In genomic region chr2:241275504-241275903, GRCh38 we compare ENCODE assay signal across 23 cellular contexts. TPM values are rescaled to one million over a fixed set of nuclear protein-coding genes. Genes with fewer than 3 reads are reported as not detected.
DNase-seq lines count a peak whose midpoint lies in the region; ATAC-seq, FAIRE-seq and TF ChIP-seq lines count a peak whose summit lies in the region.
"Had no signal": no experiment of that assay in that cellular context is flagged by ENCODE, and none has a peak within 500 bp of the region (broad histone marks: within the 10 kb centered on the region; RNA-seq: fewer than 3 reads in every experiment).

No MANE protein-coding gene starts in this region.

- TF ChIP-seq RAD21 in HCT116 (IDR thresholded peaks at IDR 0.05; ENCODE audit: low read depth) (no peak), GM12878 (IDR thresholded peaks at IDR 0.05; ENCODE audit: insufficient read depth, low read depth, low read length) (no peak)

- no peak for FAIRE-seq in GM12878 (lab: Jason Lieb, UNC)
- FAIRE-seq: A549, D721Med, G401.6, GM12892, GM18507 had no signal

- H3F3A ChIP-seq in GM23248 (ENCODE audit: insufficient read depth), result peaks cover 32% of the 10 kb centered on the region

- 100% methylated on average over 1 of the region's 1 CpG for WGBS in GM12878 (ENCODE audit: insufficient coverage, insufficient replicate concordance, low lambda C conversion rate, missing lambda C conversion rate)
- WGBS in GM23248 (ENCODE audit: low coverage in 1 of 2, low lambda C conversion rate in 2 of 2, missing lambda C conversion rate in 2 of 2), 2 experiments, result 93 to 100% methylated on average over 1 of the region's 1 CpG

- no TSS peak for BruUV-seq in HCT116 (replicated peaks; lab: Mats Ljungman, UMichigan)
- BruUV-seq in GM12878 (replicated peaks; lab: Mats Ljungman, UMichigan), result no TSS peak

- H3K36me3 ChIP-seq in HCT116 (ENCODE audit: control insufficient read depth in 1 of 2, insufficient read depth in 2 of 2, low read length in 2 of 2) (0 out of 4 replicates have a peak, but pooled peaks cover 0 to 4% of the 10 kb centered on the region in 2 experiments), GM12878 (ENCODE audit: control insufficient read depth in 2 of 2, insufficient read depth in 2 of 2, low read length in 1 of 2) (peaks cover 0 to 2% of the 10 kb centered on the region in 2 experiments; a peak in 3 of 4 replicates), GM23248 (ENCODE audit: low read depth) (no peaks in the 10 kb centered on the region; the same call in 1 of the 2 replicates)

- RAD21 ChIA-PET in HCT116 (lab: Charles Lee; ENCODE audit: low non-redundant PET in 1 of 2, low total read pairs in 2 of 2, uncharacterized antibody in 2 of 2, unreplicated experiment in 2 of 2), result no interaction called here
- RAD21 ChIA-PET in GM12878 (lab: Charles Lee; ENCODE audit: unreplicated experiment), result no interaction called here

- H3K4me3 ChIP-seq in HCT116 (replicated peaks in 1 of 2; ENCODE audit: low read depth in 1 of 2, low read length in 2 of 2) (no peak overlapping the region), GM12878 (no peak overlapping the region), GM23248 (no peak overlapping the region)
- H3K4me3 ChIP-seq: A549; BLaER1 treated with 17β-estradiol and CSF1 and Interleukin-3, amounts not matched to agents 10 nM and 100 nM had no signal

- TF ChIP-seq CTCF in HCT116 (IDR thresholded peaks at IDR 0.05 in 2 of 3, conservative IDR thresholded peaks at IDR 0.05 in 1 of 3; ENCODE audit: borderline replicate concordance in 1 of 3, insufficient read depth in 1 of 3, low read depth in 2 of 3, low read length in 2 of 3), result no peak
- no peak for TF ChIP-seq CTCF in GM12878 (IDR thresholded peaks at IDR 0.05 in 2 of 3, conservative IDR thresholded peaks at IDR 0.05 in 1 of 3; ENCODE audit: control insufficient read depth in 2 of 3, extremely low read depth in 1 of 3, insufficient read depth in 1 of 3, low read depth in 3 of 3, low read length in 3 of 3)

- H4K20me1 ChIP-seq in HCT116 (ENCODE audit: insufficient read depth), result peaks cover 29% of the 10 kb centered on the region; the same call in 1 of the 2 replicates
- peaks cover 3% of the 10 kb centered on the region; the same call in 1 of the 2 replicates for H4K20me1 ChIP-seq in GM12878 (ENCODE audit: control insufficient read depth, insufficient read depth)
- H4K20me1 ChIP-seq in GM23248 (ENCODE audit: insufficient read depth), result peaks cover 11% of the 10 kb centered on the region; the same call in 1 of the 2 replicates

- H2AFZ ChIP-seq in HCT116 (ENCODE audit: low read depth, low read length, poor library complexity, severe bottlenecking) (no peak overlapping the region), GM12878 (ENCODE audit: control insufficient read depth, low read depth, low read length) (no peak overlapping the region), GM23248 (no peak overlapping the region)

- no peak for TF ChIP-seq POLR2A in HCT116 (IDR thresholded peaks at IDR 0.05; ENCODE audit: borderline replicate concordance, extremely low read depth, insufficient read depth, insufficient read length)
- no peak for TF ChIP-seq POLR2A in GM12878 (IDR thresholded peaks at IDR 0.05; ENCODE audit: low read depth, low read length)

- peaks cover 47% of the 10 kb centered on the region for H3K4me1 Mint-ChIP-seq in central memory CD8-positive, alpha-beta T cell

- H3K27me3 ChIP-seq in HCT116 (ENCODE audit: insufficient read depth, low read length) (no peaks in the 10 kb centered on the region), GM12878 (replicated peaks in 1 of 2; ENCODE audit: control insufficient read depth in 2 of 2, insufficient read depth in 2 of 2, low read length in 1 of 2) (no peaks in the 10 kb centered on the region), GM23248 (replicated peaks; ENCODE audit: insufficient read depth) (no peaks in the 10 kb centered on the region)

- no peak overlapping the region for H3K4me3 Mint-ChIP-seq in central memory CD8-positive, alpha-beta T cell
- H3K4me3 Mint-ChIP-seq: B cell; CD4-positive, alpha-beta T cell; CD8-positive, alpha-beta T cell had no signal

- POLR2A ChIA-PET in HCT116 (lab: Charles Lee), result no interaction called here
- POLR2A ChIA-PET in GM12878 (lab: Charles Lee), result interaction anchor here (0.6 kb wide), 1 partner anchor 31 kb away, joined by 3 read pairs; no protein-coding TSS in a partner anchor

- intact Hi-C loops in HCT116 (cut with micrococcal nuclease), result no loop called here
- intact Hi-C loops in GM12878 (cut with micrococcal nuclease; ENCODE audit: unreplicated experiment), result no loop called here

- in situ Hi-C loops in GM12878 (cut with MboI), result no loop called here
- in situ Hi-C loops in GM23248 (cut with MboI), result no loop called here

- H3K9me3 ChIP-seq in HCT116 (ENCODE audit: control insufficient read depth in 1 of 2, insufficient read depth in 1 of 2, low read depth in 1 of 2, low read length in 2 of 2) (0 out of 4 replicates have a peak, but pooled peaks cover 0 to 3% of the 10 kb centered on the region in 2 experiments), GM12878 (replicated peaks; ENCODE audit: control insufficient read depth, insufficient read depth, low read length) (no peaks in the 10 kb centered on the region; the same call in 2 of the 3 replicates), GM23248 (ENCODE audit: low read depth) (no peaks in the 10 kb centered on the region)
- H3K9me3 ChIP-seq: A549, Caco-2 had no signal

- CTCF ChIA-PET in HCT116 (lab: Charles Lee), result no interaction called here
- CTCF ChIA-PET in GM12878 (lab: Yijun Ruan, JAX), result interaction anchor here (1.3 to 1.4 kb wide), 2 partner anchors 13 to 116 kb away, joined by 4 to 7 read pairs; no protein-coding TSS in a partner anchor

- SMC1A ChIA-PET in GM12878 (lab: Charles Lee; ENCODE audit: uncharacterized antibody, unreplicated experiment), result interaction anchor here (0.6 to 1.5 kb wide), 5 partner anchors 24 to 99 kb away, joined by 3 to 5 read pairs (median 4); no protein-coding TSS in a partner anchor

- DNase-seq in HCT116 (ENCODE audit: low read depth, low spot score) (no peak), OCI-M1 (lab: John Stamatoyannopoulos, UW) (peak; percentile 11), GM12878 (ENCODE audit: low read depth, low spot score) (no peak), GM23248 (no peak)
- DNase-seq in central memory CD8-positive, alpha-beta T cell (ENCODE audit: low spot score in 2 of 2), result no peak
- no peak for DNase-seq in activated naive CD4-positive, alpha-beta T cell (lab: John Stamatoyannopoulos, UW)
- DNase-seq: AML-193; Caco-2; Calu3; CD4-positive, alpha-beta T cell; CD8-positive, alpha-beta T cell; DMS79 treated with DMSO at 0.1 percent for 48 hours; GF-D8 had no signal

- H3K4me2 ChIP-seq in HCT116 (ENCODE audit: low read length) (no peak overlapping the region), GM12878 (ENCODE audit: control insufficient read depth, insufficient read depth) (no peak overlapping the region), GM23248 (ENCODE audit: unreplicated experiment) (no peak overlapping the region)
- H3K4me2 ChIP-seq: A549; BLaER1 treated with 17β-estradiol and CSF1 and Interleukin-3, amounts not matched to agents 10 nM and 100 nM had no signal

- no peak overlapping the region for H3K27ac ChIP-seq in HCT116 (ENCODE audit: low read depth, low read length)
- H3K27ac ChIP-seq in GM12878 (ENCODE audit: control insufficient read depth, insufficient read depth), result no peak overlapping the region
- no peak overlapping the region for H3K27ac ChIP-seq in GM23248
- H3K27ac ChIP-seq: 22Rv1; A549; BLaER1 treated with 17β-estradiol and CSF1 and Interleukin-3, amounts not matched to agents 10 nM and 100 nM; C4-2B had no signal

- H3K9me3 Mint-ChIP-seq in central memory CD8-positive, alpha-beta T cell, result no peaks in the 10 kb centered on the region
- H3K9me3 Mint-ChIP-seq: CD8-positive, alpha-beta T cell had no signal

- H3K9ac ChIP-seq in HCT116 (ENCODE audit: low read length), result no peak overlapping the region
- H3K9ac ChIP-seq in GM12878 (ENCODE audit: control insufficient read depth, insufficient read depth, low read length), result no peak overlapping the region
- H3K9ac ChIP-seq in GM23248, result no peak overlapping the region
- H3K9ac ChIP-seq: BLaER1 treated with 17β-estradiol and CSF1 and Interleukin-3, amounts not matched to agents 10 nM and 100 nM had no signal

- ATAC-seq in HCT116 (no peak), GM12878 (no peak), HG03095 (IDR thresholded peaks at IDR 0.05; ENCODE audit: unreplicated experiment) (no peak)
- no peak for ATAC-seq in central memory CD8-positive, alpha-beta T cell (replicated peaks; ENCODE audit: extremely low read depth, poor library complexity, severe bottlenecking)
- ATAC-seq: A549; CD8-positive, alpha-beta T cell had no signal

- TF ChIP-seq EP300 in GM12878 (IDR thresholded peaks at IDR 0.05; ENCODE audit: borderline replicate concordance in 1 of 2, control insufficient read depth in 1 of 2, low read depth in 2 of 2, low read length in 2 of 2), result no peak

- H3K9me2 ChIP-seq in HCT116 (ENCODE audit: insufficient read depth), result no peaks in the 10 kb centered on the region
- no peaks in the 10 kb centered on the region for H3K9me2 ChIP-seq in GM23248 (ENCODE audit: insufficient read depth)

- H3K27me3 Mint-ChIP-seq in central memory CD8-positive, alpha-beta T cell, result no peaks in the 10 kb centered on the region
- H3K27me3 Mint-ChIP-seq: B cell; CD4-positive, alpha-beta T cell had no signal

- H3K79me2 ChIP-seq in HCT116 (ENCODE audit: insufficient read depth, low read length) (peaks cover 97% of the 10 kb centered on the region), GM12878 (ENCODE audit: control insufficient read depth, insufficient read depth, low read length) (peaks cover 86% of the 10 kb centered on the region), GM23248 (ENCODE audit: insufficient read depth) (peaks cover 96% of the 10 kb centered on the region)

- peaks cover 4% of the 10 kb centered on the region for H3K36me3 Mint-ChIP-seq in central memory CD8-positive, alpha-beta T cell (ENCODE audit: insufficient read depth)

- H3K4me1 ChIP-seq in HCT116 (ENCODE audit: control insufficient read depth in 1 of 2, insufficient read depth in 2 of 2, low read length in 2 of 2) (peaks cover 27 to 37% of the 10 kb centered on the region in 2 experiments), GM12878 (ENCODE audit: control insufficient read depth, insufficient read depth, low read length) (peaks cover 20% of the 10 kb centered on the region), GM23248 (ENCODE audit: insufficient read depth) (peaks cover 15% of the 10 kb centered on the region; the same call in 1 of the 2 replicates)

- peak overlapping the region; percentile 16 for H3K27ac Mint-ChIP-seq in central memory CD8-positive, alpha-beta T cell (ENCODE audit: low read depth)
- H3K27ac Mint-ChIP-seq: B cell; CD4-positive, alpha-beta T cell; CD8-positive, alpha-beta T cell had no signal

RNA-seq across cellular contexts. Expression of gene HDLBP, which starts 40.0 kb away (rescaled TPM):
- total RNA-seq in HCT116 (2021; ENCODE audit: unreplicated experiment) (462 TPM), GM12878 (2014; rRNA removed) (275 and 279 TPM in 2 replicates), GM12878 (2014; rRNA removed; fragmentation: Illumina TruSeq; extraction: Trizol) (233 and 234 TPM in 2 replicates), GM12878 (2021) (344 and 348 TPM in 2 replicates)
- polyA plus RNA-seq in HCT116 (2012), result 286 and 296 TPM in 2 replicates
- total RNA-seq in GM12878 (2013; cell fraction: nucleolus; rRNA removed), result 398 and 445 TPM in 2 replicates
- polyA plus RNA-seq in GM12878 (2011; ENCODE audit: low read depth), result 172 TPM
- polyA plus RNA-seq in GM12878 (2011; rRNA removed) (88.3 and 135 TPM in 2 replicates), GM12878 (2014; fragmentation: Illumina TruSeq; extraction: Trizol) (306 and 383 TPM in 2 replicates), GM12878 (2014; fragmentation: Nextera tagmentation; extraction: Ambion mirVana) (10 to 100 TPM; 19.5 to 56.8 TPM), GM12878 (2014; rRNA removed) (166 and 180 TPM in 2 replicates), GM12878 (2016; fragmentation: Nextera tagmentation; extraction: Ambion mirVana) (100 to 1,000 TPM; 264 to 273 TPM), GM23248 (2016; fragmentation: Nextera tagmentation; extraction: Ambion mirVana) (602 and 613 TPM in 2 replicates)
- polyA plus RNA-seq in GM12878 (2011; cell fraction: cytosol; rRNA removed), result 161 and 182 TPM in 2 replicates
- polyA plus RNA-seq in GM12878 (2011; cell fraction: nucleus; rRNA removed), result 336 and 338 TPM in 2 replicates
- polyA plus RNA-seq in GM12878 (2012), result 264 and 294 TPM in 2 replicates
- polyA minus RNA-seq in GM12878 (2011; rRNA and poly(A)+ RNA removed), result 236 and 259 TPM in 2 replicates
- polyA minus RNA-seq in GM12878 (2011; cell fraction: cytosol; rRNA and poly(A)+ RNA removed), result 110 and 125 TPM in 2 replicates
- polyA minus RNA-seq in GM12878 (2011; cell fraction: nucleus; rRNA and poly(A)+ RNA removed), result 148 and 204 TPM in 2 replicates
- 707 and 711 TPM in 2 replicates for total RNA-seq in GM23248 (2014; rRNA removed; shearing (Covaris generic))

RNA-seq across cellular contexts. Expression of gene SEPTIN2, which starts 40.2 kb away (rescaled TPM):
- total RNA-seq in HCT116 (2021; ENCODE audit: unreplicated experiment) (317 TPM), GM12878 (2014; rRNA removed) (228 and 270 TPM in 2 replicates), GM12878 (2014; rRNA removed; fragmentation: Illumina TruSeq; extraction: Trizol) (248 and 251 TPM in 2 replicates), GM12878 (2021) (222 and 244 TPM in 2 replicates)
- polyA plus RNA-seq in HCT116 (2012), result 155 and 167 TPM in 2 replicates
- total RNA-seq in GM12878 (2013; cell fraction: nucleolus; rRNA removed), result 581 and 595 TPM in 2 replicates
- 164 TPM for polyA plus RNA-seq in GM12878 (2011; ENCODE audit: low read depth)
- polyA plus RNA-seq in GM12878 (2011; rRNA removed) (474 and 566 TPM in 2 replicates), GM12878 (2014; fragmentation: Illumina TruSeq; extraction: Trizol) (354 and 392 TPM in 2 replicates), GM12878 (2014; fragmentation: Nextera tagmentation; extraction: Ambion mirVana) (100 to 1,000 TPM; 169 to 174 TPM), GM12878 (2014; rRNA removed) (232 and 290 TPM in 2 replicates), GM12878 (2016; fragmentation: Nextera tagmentation; extraction: Ambion mirVana) (100 to 1,000 TPM; 315 to 334 TPM), GM23248 (2016; fragmentation: Nextera tagmentation; extraction: Ambion mirVana) (512 and 518 TPM in 2 replicates)
- polyA plus RNA-seq in GM12878 (2011; cell fraction: cytosol; rRNA removed), result 143 and 155 TPM in 2 replicates
- 289 and 340 TPM in 2 replicates for polyA plus RNA-seq in GM12878 (2011; cell fraction: nucleus; rRNA removed)
- 194 and 223 TPM in 2 replicates for polyA plus RNA-seq in GM12878 (2012)
- polyA minus RNA-seq in GM12878 (2011; rRNA and poly(A)+ RNA removed), result 174 and 362 TPM in 2 replicates
- polyA minus RNA-seq in GM12878 (2011; cell fraction: cytosol; rRNA and poly(A)+ RNA removed), result 88.3 and 99.6 TPM in 2 replicates
- 110 and 165 TPM in 2 replicates for polyA minus RNA-seq in GM12878 (2011; cell fraction: nucleus; rRNA and poly(A)+ RNA removed)
- total RNA-seq in GM23248 (2014; rRNA removed; shearing (Covaris generic)), result 480 and 499 TPM in 2 replicates

Comparison
In these comparisons a context has a peak if more than half of its experiments do, and no peak if none do; other contexts are left out.
1. Of the 18 proteins assayed by ChIP-seq in both GM12878 and HCT116: peak only in GM12878: none; only in HCT116: CBX3; in both: none; in neither: 17.